14 cellular contexts compared by ENCODE assay signal in the genomic region with DNA sequence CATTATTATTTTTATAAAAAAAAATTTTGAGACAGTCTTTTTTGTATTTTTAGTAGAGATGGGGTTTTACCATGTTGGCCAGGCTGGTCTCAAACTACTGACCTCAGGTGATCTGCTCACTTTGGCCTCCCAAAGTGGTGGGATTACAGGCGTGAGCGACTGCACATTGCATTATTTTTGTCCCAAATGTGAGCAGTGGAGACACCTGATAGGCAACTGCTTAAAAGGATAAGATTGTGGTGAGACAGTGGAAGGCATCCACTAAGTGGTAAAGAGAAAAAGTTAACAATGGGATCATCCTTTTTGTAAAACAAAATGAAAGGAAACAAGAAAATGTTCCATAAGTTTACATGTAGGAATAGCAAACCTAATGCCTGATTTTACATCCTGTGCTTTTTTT.
"Had no signal": no experiment of that assay in that cellular context is flagged by ENCODE, and none has a peak within 500 bp of the region (broad histone marks: within the 10 kb centered on the region; RNA-seq: fewer than 3 reads in every experiment).

No MANE protein-coding gene starts in this region.

- H3K27me3 Mint-ChIP-seq: activated naive CD8-positive, alpha-beta T cell treated with anti-CD3 and anti-CD28 coated beads, Interleukin-2, amount 10 ng/mL, durations not matched to agents 7 days and 5 days had no signal

- H3K27ac Mint-ChIP-seq: activated naive CD8-positive, alpha-beta T cell treated with anti-CD3 and anti-CD28 coated beads, Interleukin-2, amount 10 ng/mL, durations not matched to agents 7 days and 5 days had no signal

- H3K9me3 Mint-ChIP-seq: activated naive CD8-positive, alpha-beta T cell treated with anti-CD3 and anti-CD28 coated beads, Interleukin-2, amount 10 ng/mL, durations not matched to agents 7 days and 5 days; activated T-cell treated with anti-CD3 and anti-CD28 coated beads, Interleukin-2, amount 50 U/mL, for 4 hours had no signal

- ATAC-seq: activated T-cell treated with anti-CD3 and anti-CD28 coated beads, Interleukin-2, amount 50 U/mL, for 4 hours; esophagus mucosa; sciatic nerve; upper lobe of right lung had no signal

- H3K27ac ChIP-seq: dorsolateral prefrontal cortex, ovary, stomach, testis, upper lobe of right lung had no signal

- H3K36me3 ChIP-seq: ovary, stomach, upper lobe of right lung had no signal

- H3K9me3 ChIP-seq: stomach, testis, upper lobe of right lung had no signal

- H3K4me3 Mint-ChIP-seq: activated naive CD8-positive, alpha-beta T cell treated with anti-CD3 and anti-CD28 coated beads, Interleukin-2, amount 10 ng/mL, durations not matched to agents 7 days and 5 days had no signal

- H3K4me1 ChIP-seq: testis had no signal

- H3K27me3 ChIP-seq: dorsolateral prefrontal cortex, ovary, stomach, testis, upper lobe of right lung had no signal

- H3K4me3 ChIP-seq: ovary, stomach, upper lobe of right lung had no signal

- DNase-seq: activated CD4-positive, alpha-beta T cell treated with anti-CD3 and anti-CD28 coated beads, Interleukin-2, amount 50 U/mL, for 1 hour; activated gamma-delta T cell treated with Interleukin-2 at 50 U/mL for 16 hours; activated naive CD8-positive, alpha-beta T cell treated with anti-CD3 and anti-CD28 coated beads, Interleukin-2, amount 10 ng/mL, durations not matched to agents 7 days and 5 days; activated T-cell treated with anti-CD3 and anti-CD28 coated beads, Interleukin-2, amount 50 U/mL, for 4 hours; anterior cingulate cortex; dorsolateral prefrontal cortex; hippocampal formation; mesendoderm; ovary; stomach; testis; upper lobe of right lung had no signal
